Comparison of ENCODE assay signal across 18 cellular contexts in genomic region chr5:154995679-154996078, GRCh38. TPM values are rescaled to one million over a fixed set of nuclear protein-coding genes. Genes with fewer than 3 reads are reported as not detected.
DNase-seq lines count a peak whose midpoint lies in the region; ATAC-seq, FAIRE-seq and TF ChIP-seq lines count a peak whose summit lies in the region.
"Had no signal": no experiment of that assay in that cellular context is flagged by ENCODE, and none has a peak within 500 bp of the region (broad histone marks: within the 10 kb centered on the region; RNA-seq: fewer than 3 reads in every experiment).

No MANE protein-coding gene starts in this region.

- TF ChIP-seq CTCF in HepG2 (CRISPR knock-in tag; IDR thresholded peaks at IDR 0.05) (peak; percentile 58), right lobe of liver (IDR thresholded peaks at IDR 0.05) (no peak), endothelial cell of umbilical vein (IDR thresholded peaks at IDR 0.05; ENCODE audit: extremely low read depth in 1 of 2, insufficient read depth in 1 of 2, low read depth in 1 of 2, low read length in 2 of 2) (peak; percentile 16 to 36)

- H3K79me2 ChIP-seq in HepG2 (ENCODE audit: insufficient read depth, low read length) (no peaks in the 10 kb centered on the region), endothelial cell of umbilical vein (ENCODE audit: control insufficient read depth, insufficient read depth, low read length) (no peaks in the 10 kb centered on the region)

- no peak overlapping the region for H2AFZ ChIP-seq in HepG2 (ENCODE audit: low read length)
- H2AFZ ChIP-seq in endothelial cell of umbilical vein (ENCODE audit: low read depth, low read length) = no peak overlapping the region

- no TSS peak for BruUV-seq in HepG2 (replicated peaks; lab: Mats Ljungman, UMichigan)
- BruUV-seq in endothelial cell of umbilical vein (replicated peaks; lab: Mats Ljungman, UMichigan) = no TSS peak

- H3K9ac ChIP-seq in HepG2 (ENCODE audit: insufficient read depth, low read depth, low read length) (no peak overlapping the region), endothelial cell of umbilical vein (replicated peaks; ENCODE audit: extremely low read depth, insufficient read depth, low read length) (no peak overlapping the region)

- TF ChIP-seq EP300 in HepG2 (IDR thresholded peaks at IDR 0.05; ENCODE audit: low read depth in 2 of 2, low read length in 2 of 2) (no peak), HepG2 (CRISPR knock-in tag; IDR thresholded peaks at IDR 0.05; ENCODE audit: borderline replicate concordance) (no peak)

- no peak for TF ChIP-seq POLR2A in HepG2 (IDR thresholded peaks at IDR 0.05; ENCODE audit: insufficient read depth in 1 of 2, low read depth in 2 of 2, low read length in 2 of 2)
- no peak for TF ChIP-seq POLR2A in right lobe of liver (IDR thresholded peaks at IDR 0.05)
- TF ChIP-seq POLR2A in endothelial cell of umbilical vein (IDR thresholded peaks at IDR 0.05; ENCODE audit: low read depth, low read length) = no peak

- WGBS in HepG2 (ENCODE audit: low lambda C conversion rate) = 0% methylated on average over 2 of the region's 4 CpGs
- WGBS in right lobe of liver (ENCODE audit: insufficient coverage, low coverage, low lambda C conversion rate, missing lambda C conversion rate) = 44% methylated on average over 2 of the region's 4 CpGs

- H3K4me2 ChIP-seq in HepG2 (ENCODE audit: low read depth, low read length) (peak overlapping the region; percentile 3; the same call in 1 of the 2 replicates), endothelial cell of umbilical vein (ENCODE audit: insufficient read depth, low read length) (no peak overlapping the region)
- H3K4me2 ChIP-seq: A549 had no signal

- intact Hi-C loops in HepG2 (cut with micrococcal nuclease; ENCODE audit: unreplicated experiment) = no loop called here
- intact Hi-C loops in right lobe of liver (cut with DNase I) = no loop called here
- intact Hi-C loops in endothelial cell of umbilical vein (cut with micrococcal nuclease) = loop anchor here (1.0 to 5.0 kb wide), 4 partner anchors 23 to 708 kb away; no protein-coding TSS in a partner anchor

- POLR2A ChIA-PET in HepG2 (lab: Yijun Ruan, JAX) = no interaction called here
- POLR2A ChIA-PET in endothelial cell of umbilical vein (lab: Charles Lee) = no interaction called here

- H3K4me3 ChIP-seq in HepG2 (replicated peaks in 1 of 3; ENCODE audit: insufficient read depth in 1 of 3, low read depth in 2 of 3, low read length in 3 of 3) = no peak overlapping the region
- no peak overlapping the region for H3K4me3 ChIP-seq in right lobe of liver
- no peak overlapping the region for H3K4me3 ChIP-seq in endothelial cell of umbilical vein (replicated peaks in 1 of 3; ENCODE audit: insufficient read depth in 1 of 3, low read depth in 1 of 3, low read length in 3 of 3)
- H3K4me3 ChIP-seq: A549 had no signal

- H3K36me3 ChIP-seq in HepG2 (replicated peaks in 1 of 2; ENCODE audit: control insufficient read depth in 1 of 2, insufficient read depth in 2 of 2, low read length in 2 of 2) (no peaks in the 10 kb centered on the region), right lobe of liver (no peaks in the 10 kb centered on the region), endothelial cell of umbilical vein (ENCODE audit: control insufficient read depth in 2 of 2, extremely low read depth in 1 of 2, insufficient read depth in 2 of 2, low read length in 2 of 2) (no peaks in the 10 kb centered on the region)

- no peaks in the 10 kb centered on the region for H3K9me1 ChIP-seq in endothelial cell of umbilical vein (replicated peaks; ENCODE audit: control insufficient read depth, extremely low read depth, insufficient read depth, low read length)

- H3K9me3 ChIP-seq in HepG2 (ENCODE audit: low read length) = no peaks in the 10 kb centered on the region
- H3K9me3 ChIP-seq in right lobe of liver = no peaks in the 10 kb centered on the region
- no peaks in the 10 kb centered on the region for H3K9me3 ChIP-seq in endothelial cell of umbilical vein (replicated peaks; ENCODE audit: control insufficient read depth, insufficient read depth, low read length)
- H3K9me3 ChIP-seq: A549 had no signal

- H3K27ac ChIP-seq in HepG2 (ENCODE audit: extremely low read length, insufficient read depth, low read length) = no peak overlapping the region
- H3K27ac ChIP-seq in right lobe of liver = no peak overlapping the region
- no peak overlapping the region for H3K27ac ChIP-seq in endothelial cell of umbilical vein (ENCODE audit: insufficient read depth, low read depth, low read length)
- H3K27ac ChIP-seq: A549 had no signal

- DNase-seq in HepG2 (ENCODE audit: low spot score) (no peak), right lobe of liver (no peak), SK-N-DZ (ENCODE audit: low spot score) (peak; percentile 44), endothelial cell of umbilical vein (ENCODE audit: low read depth, low spot score) (peak; percentile 39), dedifferentiated amniotic fluid mesenchymal stem cell (ENCODE audit: extremely low spot score) (no peak), DMS114 treated with DMSO at 0.1 percent for 48 hours (lab: John Stamatoyannopoulos, UW; ENCODE audit: unreplicated experiment) (no peak)
- no peak for DNase-seq in effector CD4-positive, alpha-beta T cell
- DNase-seq: activated CD4-positive, alpha-beta T cell treated with anti-CD3 and anti-CD28 coated beads for 1 hour; activated gamma-delta T cell; anterior cingulate cortex; CD4-positive, alpha-beta memory T cell; mesenchymal stem cell; NCI-H446 treated with DMSO at 0.1 percent for 48 hours; stimulated activated naive CD4-positive, alpha-beta T cell had no signal

- FAIRE-seq in HepG2 (lab: Jason Lieb, UNC) (no peak), endothelial cell of umbilical vein (lab: Jason Lieb, UNC) (peak; percentile 12)
- FAIRE-seq: A549, RCC 7860 had no signal

- TF ChIP-seq RAD21 in HepG2 (CRISPR knock-in tag; IDR thresholded peaks at IDR 0.05) = no peak

- H3K4me1 ChIP-seq in HepG2 (ENCODE audit: insufficient read depth, low read length) (peaks cover 12% of the 10 kb centered on the region; the same call in 1 of the 2 replicates), right lobe of liver (no peaks in the 10 kb centered on the region), endothelial cell of umbilical vein (ENCODE audit: control insufficient read depth, extremely low read depth, insufficient read depth, low read length) (peaks cover 15% of the 10 kb centered on the region)
- H3K4me1 ChIP-seq: A549 had no signal

- dilution Hi-C loops in endothelial cell of umbilical vein (cut with MboI; ENCODE audit: extremely low pct_ligation_motif_present, low sequenced_read_pairs) = no loop called here

- no peaks in the 10 kb centered on the region for H3K27me3 ChIP-seq in HepG2 (ENCODE audit: control insufficient read depth in 1 of 2, insufficient read depth in 2 of 2, low read length in 2 of 2)
- H3K27me3 ChIP-seq in right lobe of liver = no peaks in the 10 kb centered on the region
- H3K27me3 ChIP-seq in endothelial cell of umbilical vein (ENCODE audit: control insufficient read depth in 2 of 2, insufficient read depth in 2 of 2, low read length in 2 of 2) = no peaks in the 10 kb centered on the region

- in situ Hi-C loops in HepG2 (cut with HindIII; ENCODE audit: extremely low pct_ligation_motif_present, low pct_unique_long_range_greater_than_20kb) = no loop called here

- H4K20me1 ChIP-seq in HepG2 (ENCODE audit: insufficient read depth, low read length) (no peaks in the 10 kb centered on the region), endothelial cell of umbilical vein (replicated peaks; ENCODE audit: control insufficient read depth, extremely low read depth, insufficient read depth, low read length) (no peaks in the 10 kb centered on the region)

- ATAC-seq in HepG2 = peak; percentile 73
- no peak for ATAC-seq in right lobe of liver
- ATAC-seq in GM18873 (IDR thresholded peaks at IDR 0.05; ENCODE audit: low FRiP score, unreplicated experiment) = no peak
- ATAC-seq: A549 had no signal

- CTCF ChIA-PET in HepG2 (lab: Yijun Ruan, JAX; ENCODE audit: low intra/inter-chr PET ratio, low total read pairs) (no interaction called here), endothelial cell of umbilical vein (lab: Charles Lee) (interaction anchor here (0.7 to 3.8 kb wide), 9 partner anchors 7 to 51 kb away, joined by 3 to 48 read pairs (median 3); no protein-coding TSS in a partner anchor)

RNA-seq across cellular contexts. Expression of gene KIF4B, which starts 17.9 kb away (rescaled TPM):
- total RNA-seq in HepG2 (2016; rRNA removed; fragmentation: Illumina TruSeq; extraction: Trizol) (0.04 and 0.11 TPM in 2 replicates), right lobe of liver (not detected), endothelial cell of umbilical vein (0.14 and 0.44 TPM in 2 replicates)
- not detected in 2 replicates for total RNA-seq in HepG2 (2016; cell fraction: cytosol; rRNA removed; fragmentation: Illumina TruSeq; extraction: Trizol; ENCODE audit: low read depth)
- 0.12 TPM in 1 of 2 replicates, not detected in the other for total RNA-seq in HepG2 (2016; cell fraction: insoluble cytoplasmic fraction; rRNA removed; fragmentation: Illumina TruSeq; extraction: Trizol)
- not detected in 2 replicates for total RNA-seq in HepG2 (2016; cell fraction: membrane; rRNA removed; fragmentation: Illumina TruSeq; extraction: Trizol)
- total RNA-seq in HepG2 (2016; cell fraction: nucleus; rRNA removed; fragmentation: Illumina TruSeq; extraction: Trizol) = 0.12 TPM in 1 of 2 replicates, not detected in the other
- polyA plus RNA-seq in HepG2 (2011; rRNA removed) (not detected in 2 replicates), endothelial cell of umbilical vein (0.03 TPM in 1 of 2 replicates, not detected in the other)
- polyA plus RNA-seq in HepG2 (2011; cell fraction: cytosol; rRNA removed) = 0.01 TPM in 1 of 2 replicates, not detected in the other
- 0.02 TPM in 1 of 2 replicates, not detected in the other for polyA plus RNA-seq in HepG2 (2011; cell fraction: nucleus; rRNA removed)
- polyA plus RNA-seq in HepG2 (2012) = 0.04 and 0.05 TPM in 2 replicates
- not detected in 2 replicates for polyA plus RNA-seq in HepG2 (2016; cell fraction: cytosol; fragmentation: Illumina TruSeq; extraction: Trizol; ENCODE audit: low read depth)
- not detected in 2 replicates for polyA plus RNA-seq in HepG2 (2016; cell fraction: insoluble cytoplasmic fraction; fragmentation: Illumina TruSeq; extraction: Trizol; ENCODE audit: low read depth)
- polyA plus RNA-seq in HepG2 (2016; cell fraction: membrane; fragmentation: Illumina TruSeq; extraction: Trizol; ENCODE audit: low read depth) = not detected in 2 replicates
- not detected in 2 replicates for polyA plus RNA-seq in HepG2 (2016; cell fraction: nucleus; fragmentation: Illumina TruSeq; extraction: Trizol; ENCODE audit: insufficient read depth, low read depth)
- polyA minus RNA-seq in HepG2 (2011; rRNA and poly(A)+ RNA removed; ENCODE audit: low replicate concordance) = 0.12 TPM in 1 of 2 replicates, not detected in the other
- polyA minus RNA-seq in HepG2 (2011; cell fraction: cytosol; rRNA and poly(A)+ RNA removed) = not detected in 2 replicates
- 0.13 and 0.37 TPM in 2 replicates for polyA minus RNA-seq in HepG2 (2011; cell fraction: nucleus; rRNA and poly(A)+ RNA removed)
- not detected in 2 replicates for polyA plus RNA-seq in SK-N-DZ (2014; cell fraction: cytosol; rRNA removed)
- not detected in 2 replicates for polyA plus RNA-seq in SK-N-DZ (2014; cell fraction: nucleus; rRNA removed)
- polyA plus RNA-seq in endothelial cell of umbilical vein (2011; cell fraction: cytosol; rRNA removed) = 0.04 and 0.06 TPM in 2 replicates
- 0.14 and 0.27 TPM in 2 replicates for polyA plus RNA-seq in endothelial cell of umbilical vein (2011; cell fraction: nucleus; rRNA removed)
- polyA plus RNA-seq in endothelial cell of umbilical vein (2012) = 0.11 and 0.17 TPM in 2 replicates
- polyA minus RNA-seq in endothelial cell of umbilical vein = 0.05 and 0.23 TPM in 2 replicates
- polyA minus RNA-seq in endothelial cell of umbilical vein (2011; cell fraction: cytosol; rRNA and poly(A)+ RNA removed) = 0.41 TPM
- polyA minus RNA-seq in endothelial cell of umbilical vein (2011; cell fraction: nucleus; rRNA and poly(A)+ RNA removed) = 0.34 and 0.58 TPM in 2 replicates
- total RNA-seq: CD4-positive, alpha-beta memory T cell; ureter had no signal
- polyA plus RNA-seq: CD4-positive, alpha-beta memory T cell had no signal

RNA-seq across cellular contexts. Expression of gene MRPL22, which starts 54.8 kb away (rescaled TPM):
- total RNA-seq in HepG2 (2016; rRNA removed; fragmentation: Illumina TruSeq; extraction: Trizol) = 84.8 and 118 TPM in 2 replicates
- 94.5 and 107 TPM in 2 replicates for total RNA-seq in HepG2 (2016; cell fraction: cytosol; rRNA removed; fragmentation: Illumina TruSeq; extraction: Trizol; ENCODE audit: low read depth)
- total RNA-seq in HepG2 (2016; cell fraction: insoluble cytoplasmic fraction; rRNA removed; fragmentation: Illumina TruSeq; extraction: Trizol) = 88.4 and 129 TPM in 2 replicates
- total RNA-seq in HepG2 (2016; cell fraction: membrane; rRNA removed; fragmentation: Illumina TruSeq; extraction: Trizol) = 62.4 and 69.9 TPM in 2 replicates
- total RNA-seq in HepG2 (2016; cell fraction: nucleus; rRNA removed; fragmentation: Illumina TruSeq; extraction: Trizol) = 30.1 and 35.4 TPM in 2 replicates
- 55.1 and 66.8 TPM in 2 replicates for polyA plus RNA-seq in HepG2 (2011; rRNA removed)
- polyA plus RNA-seq in HepG2 (2011; cell fraction: cytosol; rRNA removed) = 42.2 and 44.6 TPM in 2 replicates
- polyA plus RNA-seq in HepG2 (2011; cell fraction: nucleus; rRNA removed) = 14.4 and 17.3 TPM in 2 replicates
- polyA plus RNA-seq in HepG2 (2012) = 49.1 and 59.7 TPM in 2 replicates
- 51.7 and 52.5 TPM in 2 replicates for polyA plus RNA-seq in HepG2 (2016; cell fraction: cytosol; fragmentation: Illumina TruSeq; extraction: Trizol; ENCODE audit: low read depth)
- polyA plus RNA-seq in HepG2 (2016; cell fraction: insoluble cytoplasmic fraction; fragmentation: Illumina TruSeq; extraction: Trizol; ENCODE audit: low read depth) = 147 and 158 TPM in 2 replicates
- polyA plus RNA-seq in HepG2 (2016; cell fraction: membrane; fragmentation: Illumina TruSeq; extraction: Trizol; ENCODE audit: low read depth) = 56.4 and 56.5 TPM in 2 replicates
- 65.2 and 70.9 TPM in 2 replicates for polyA plus RNA-seq in HepG2 (2016; cell fraction: nucleus; fragmentation: Illumina TruSeq; extraction: Trizol; ENCODE audit: insufficient read depth, low read depth)
- 23.2 and 54.0 TPM in 2 replicates for polyA minus RNA-seq in HepG2 (2011; rRNA and poly(A)+ RNA removed; ENCODE audit: low replicate concordance)
- polyA minus RNA-seq in HepG2 (2011; cell fraction: cytosol; rRNA and poly(A)+ RNA removed) = 17.3 and 18.8 TPM in 2 replicates
- polyA minus RNA-seq in HepG2 (2011; cell fraction: nucleus; rRNA and poly(A)+ RNA removed) = 10.6 and 12.8 TPM in 2 replicates
- 10 to 100 TPM; 22.0 to 30.9 (median 26.4) TPM for total RNA-seq in right lobe of liver
- polyA plus RNA-seq in SK-N-DZ (2014; cell fraction: cytosol; rRNA removed) = 19.5 and 24.6 TPM in 2 replicates
- polyA plus RNA-seq in SK-N-DZ (2014; cell fraction: nucleus; rRNA removed) = 23.4 and 31.4 TPM in 2 replicates
- 90.8 and 112 TPM in 2 replicates for total RNA-seq in endothelial cell of umbilical vein
- 65.6 and 66.9 TPM in 2 replicates for polyA plus RNA-seq in endothelial cell of umbilical vein
- 86.0 and 110 TPM in 2 replicates for polyA plus RNA-seq in endothelial cell of umbilical vein (2011; cell fraction: cytosol; rRNA removed)
- 47.2 and 60.5 TPM in 2 replicates for polyA plus RNA-seq in endothelial cell of umbilical vein (2011; cell fraction: nucleus; rRNA removed)
- 88.4 and 134 TPM in 2 replicates for polyA plus RNA-seq in endothelial cell of umbilical vein (2012)
- polyA minus RNA-seq in endothelial cell of umbilical vein = 53.9 and 72.2 TPM in 2 replicates
- polyA minus RNA-seq in endothelial cell of umbilical vein (2011; cell fraction: cytosol; rRNA and poly(A)+ RNA removed) = 25.0 TPM
- polyA minus RNA-seq in endothelial cell of umbilical vein (2011; cell fraction: nucleus; rRNA and poly(A)+ RNA removed) = 7.6 and 15.0 TPM in 2 replicates

RNA-seq across cellular contexts. Expression of gene GEMIN5, which starts 57.7 kb away (rescaled TPM):
- total RNA-seq in HepG2 (2016; rRNA removed; fragmentation: Illumina TruSeq; extraction: Trizol) = 28.6 and 52.8 TPM in 2 replicates
- total RNA-seq in HepG2 (2016; cell fraction: cytosol; rRNA removed; fragmentation: Illumina TruSeq; extraction: Trizol; ENCODE audit: low read depth) = 3.6 and 4.4 TPM in 2 replicates
- 28.8 and 51.6 TPM in 2 replicates for total RNA-seq in HepG2 (2016; cell fraction: insoluble cytoplasmic fraction; rRNA removed; fragmentation: Illumina TruSeq; extraction: Trizol)
- 7.6 and 8.6 TPM in 2 replicates for total RNA-seq in HepG2 (2016; cell fraction: membrane; rRNA removed; fragmentation: Illumina TruSeq; extraction: Trizol)
- 22.1 and 23.2 TPM in 2 replicates for total RNA-seq in HepG2 (2016; cell fraction: nucleus; rRNA removed; fragmentation: Illumina TruSeq; extraction: Trizol)
- polyA plus RNA-seq in HepG2 (2011; rRNA removed) = 6.6 and 7.1 TPM in 2 replicates
- polyA plus RNA-seq in HepG2 (2011; cell fraction: cytosol; rRNA removed) = 6.9 and 7.6 TPM in 2 replicates
- polyA plus RNA-seq in HepG2 (2011; cell fraction: nucleus; rRNA removed) = 6.5 and 7.0 TPM in 2 replicates
- polyA plus RNA-seq in HepG2 (2012) = 9.7 and 11.8 TPM in 2 replicates
- 0.63 and 0.69 TPM in 2 replicates for polyA plus RNA-seq in HepG2 (2016; cell fraction: cytosol; fragmentation: Illumina TruSeq; extraction: Trizol; ENCODE audit: low read depth)
- 32.7 and 33.3 TPM in 2 replicates for polyA plus RNA-seq in HepG2 (2016; cell fraction: insoluble cytoplasmic fraction; fragmentation: Illumina TruSeq; extraction: Trizol; ENCODE audit: low read depth)
- polyA plus RNA-seq in HepG2 (2016; cell fraction: membrane; fragmentation: Illumina TruSeq; extraction: Trizol; ENCODE audit: low read depth) = 1.9 and 2.4 TPM in 2 replicates
- 15.6 and 17.0 TPM in 2 replicates for polyA plus RNA-seq in HepG2 (2016; cell fraction: nucleus; fragmentation: Illumina TruSeq; extraction: Trizol; ENCODE audit: insufficient read depth, low read depth)
- 21.9 and 30.0 TPM in 2 replicates for polyA minus RNA-seq in HepG2 (2011; rRNA and poly(A)+ RNA removed; ENCODE audit: low replicate concordance)
- polyA minus RNA-seq in HepG2 (2011; cell fraction: cytosol; rRNA and poly(A)+ RNA removed) = 14.3 and 15.1 TPM in 2 replicates
- polyA minus RNA-seq in HepG2 (2011; cell fraction: nucleus; rRNA and poly(A)+ RNA removed) = 12.9 and 17.3 TPM in 2 replicates
- 10 to 100 TPM in 1 of 6 experiments, 1 to 10 TPM in 5; 5.7 to 11.3 (median 7.5) TPM for total RNA-seq in right lobe of liver
- 19.6 and 23.4 TPM in 2 replicates for polyA plus RNA-seq in SK-N-DZ (2014; cell fraction: cytosol; rRNA removed)
- 12.0 and 18.5 TPM in 2 replicates for polyA plus RNA-seq in SK-N-DZ (2014; cell fraction: nucleus; rRNA removed)
- 18.6 and 23.1 TPM in 2 replicates for total RNA-seq in endothelial cell of umbilical vein
- 6.1 and 7.2 TPM in 2 replicates for polyA plus RNA-seq in endothelial cell of umbilical vein
- polyA plus RNA-seq in endothelial cell of umbilical vein (2011; cell fraction: cytosol; rRNA removed) = 8.7 and 9.0 TPM in 2 replicates
- 11.7 and 11.8 TPM in 2 replicates for polyA plus RNA-seq in endothelial cell of umbilical vein (2011; cell fraction: nucleus; rRNA removed)
- 10.7 and 16.9 TPM in 2 replicates for polyA plus RNA-seq in endothelial cell of umbilical vein (2012)
- polyA minus RNA-seq in endothelial cell of umbilical vein = 15.2 and 17.1 TPM in 2 replicates
- 15.7 TPM for polyA minus RNA-seq in endothelial cell of umbilical vein (2011; cell fraction: cytosol; rRNA and poly(A)+ RNA removed)
- 9.2 and 11.3 TPM in 2 replicates for polyA minus RNA-seq in endothelial cell of umbilical vein (2011; cell fraction: nucleus; rRNA and poly(A)+ RNA removed)

Comparison
In these comparisons a context has a peak if more than half of its experiments do, and no peak if none do; other contexts are left out.
1. CTCF ChIP-seq: peak in HepG2 (single experiment) and endothelial cell of umbilical vein (2 of 2); none in right lobe of liver (0 of 4).
2. DNase-seq: peak in SK-N-DZ (single experiment) and endothelial cell of umbilical vein (single experiment); none in HepG2 (single experiment), right lobe of liver (0 of 3), dedifferentiated amniotic fluid mesenchymal stem cell (single experiment), effector CD4-positive, alpha-beta T cell (single experiment) and DMS114 treated with DMSO at 0.1 percent for 48 hours (single experiment).